ENCODE assay signal across 20 cellular contexts in the genomic region with DNA sequence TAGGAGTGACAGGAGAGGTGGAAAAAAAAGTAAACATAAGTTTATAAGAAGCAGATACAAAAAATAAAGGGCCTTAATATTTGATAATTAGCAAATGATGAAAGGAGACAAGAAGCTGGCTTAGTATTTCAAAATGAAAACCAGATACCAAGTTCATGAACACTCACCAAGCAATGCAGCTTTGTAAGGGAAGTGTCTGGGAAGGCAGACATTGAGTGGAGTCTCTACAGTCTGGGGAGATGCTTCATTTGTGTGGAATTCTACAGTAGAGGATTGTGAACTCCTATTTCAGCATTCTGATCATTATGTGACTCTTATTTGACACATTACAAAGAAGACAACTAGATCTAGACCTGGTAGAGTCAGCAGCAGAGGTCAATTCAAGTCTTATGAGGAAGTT.
DNase-seq lines count a peak whose midpoint lies in the region; ATAC-seq, FAIRE-seq and TF ChIP-seq lines count a peak whose summit lies in the region.
"Had no signal": no experiment of that assay in that cellular context is flagged by ENCODE, and none has a peak within 500 bp of the region (broad histone marks: within the 10 kb centered on the region; RNA-seq: fewer than 3 reads in every experiment).

No MANE protein-coding gene starts in this region.

- no peak overlapping the region for H3K4me3 Mint-ChIP-seq in HFFc6
- H3K4me3 Mint-ChIP-seq in astrocyte (ENCODE audit: unreplicated experiment): no peak overlapping the region
- H3K4me3 Mint-ChIP-seq: B cell; CD4-positive, CD25-positive, alpha-beta regulatory T cell; CD8-positive, alpha-beta T cell had no signal

- H3K36me3 Mint-ChIP-seq in HFFc6 (ENCODE audit: low read depth): no peaks in the 10 kb centered on the region
- no peaks in the 10 kb centered on the region for H3K36me3 Mint-ChIP-seq in astrocyte (ENCODE audit: low read depth, unreplicated experiment)
- H3K36me3 Mint-ChIP-seq: CD4-positive, CD25-positive, alpha-beta regulatory T cell; CD8-positive, alpha-beta T cell had no signal

- no peak overlapping the region for H3K9ac ChIP-seq in astrocyte (ENCODE audit: low read length)
- H3K9ac ChIP-seq: BLaER1 had no signal

- H3K27ac ChIP-seq in astrocyte (ENCODE audit: low read depth, low read length): no peak overlapping the region
- H3K27ac ChIP-seq: BLaER1, C4-2B had no signal

- no peaks in the 10 kb centered on the region for H4K20me1 ChIP-seq in astrocyte (ENCODE audit: insufficient read depth, low read length)
- H4K20me1 ChIP-seq: BLaER1 had no signal

- H3K27ac Mint-ChIP-seq in HFFc6: peak overlapping the region; percentile 14; the same call in 1 of the 2 replicates
- H3K27ac Mint-ChIP-seq in astrocyte (ENCODE audit: unreplicated experiment): peak overlapping the region; percentile 88
- H3K27ac Mint-ChIP-seq: B cell; CD4-positive, CD25-positive, alpha-beta regulatory T cell; CD8-positive, alpha-beta T cell had no signal

- TF ChIP-seq CTCF in HFFc6 (IDR thresholded peaks at IDR 0.05) (no peak), astrocyte (IDR thresholded peaks at IDR 0.05; ENCODE audit: insufficient read depth, low read depth, low read length) (no peak)

- H2AFZ ChIP-seq in astrocyte (ENCODE audit: low read depth, low read length): no peak overlapping the region

- no peaks in the 10 kb centered on the region for H3K27me3 ChIP-seq in astrocyte (ENCODE audit: insufficient read depth, low read length)
- H3K27me3 ChIP-seq: BLaER1 had no signal

- no peaks in the 10 kb centered on the region for H3K4me1 ChIP-seq in astrocyte (ENCODE audit: insufficient read depth, low read length)
- H3K4me1 ChIP-seq: BLaER1, Caco-2 had no signal

- H3K79me2 ChIP-seq in astrocyte (ENCODE audit: insufficient read depth, low read length): no peaks in the 10 kb centered on the region

- H3K4me3 ChIP-seq in astrocyte (ENCODE audit: insufficient read depth, low read depth, low read length): no peak overlapping the region
- H3K4me3 ChIP-seq: BLaER1 had no signal

- FAIRE-seq in astrocyte (lab: Jason Lieb, UNC): no peak
- FAIRE-seq: H1 had no signal

- no peak for ATAC-seq in esophagus mucosa
- ATAC-seq in GM18519 (IDR thresholded peaks at IDR 0.05; ENCODE audit: low FRiP score, unreplicated experiment): no peak
- ATAC-seq: CD8-positive, alpha-beta T cell had no signal

- H3K27me3 Mint-ChIP-seq in HFFc6 (ENCODE audit: insufficient read depth): no peaks in the 10 kb centered on the region; the same call in 1 of the 2 replicates
- no peaks in the 10 kb centered on the region for H3K27me3 Mint-ChIP-seq in astrocyte (ENCODE audit: low read depth, unreplicated experiment)
- H3K27me3 Mint-ChIP-seq: B cell; CD4-positive, CD25-positive, alpha-beta regulatory T cell had no signal

- DNase-seq in ELR (ENCODE audit: low read depth): peak; percentile 33
- DNase-seq in HFFc6: peak; percentile 45
- no peak for DNase-seq in astrocyte (ENCODE audit: low read depth)
- DNase-seq in T-helper 9 cell: no peak
- no peak for DNase-seq in NCI-H2171 treated with DMSO at 0.1 percent for 48 hours (lab: John Stamatoyannopoulos, UW)
- DNase-seq: Caco-2; CD4-positive, CD25-positive, alpha-beta regulatory T cell; CD8-positive, alpha-beta T cell; DMS 273 treated with DMSO at 0.1 percent for 48 hours; DMS79; EL; GF-D8; H7; HCEC 1CT had no signal

- no peaks in the 10 kb centered on the region for H3K9me3 ChIP-seq in astrocyte (ENCODE audit: insufficient read depth, low read depth, low read length)
- H3K9me3 ChIP-seq: BLaER1, Caco-2 had no signal

- H3K9me3 Mint-ChIP-seq in HFFc6 (no peaks in the 10 kb centered on the region), astrocyte (ENCODE audit: unreplicated experiment) (no peaks in the 10 kb centered on the region)

- H3K4me1 Mint-ChIP-seq in HFFc6 (ENCODE audit: low read depth): peaks cover 10% of the 10 kb centered on the region; the same call in 1 of the 2 replicates
- H3K4me1 Mint-ChIP-seq in astrocyte (ENCODE audit: low read depth, unreplicated experiment): peaks cover 15% of the 10 kb centered on the region
- H3K4me1 Mint-ChIP-seq: B cell; CD4-positive, CD25-positive, alpha-beta regulatory T cell had no signal

- H3K36me3 ChIP-seq in astrocyte (ENCODE audit: insufficient read depth, low read length): no peaks in the 10 kb centered on the region
- H3K36me3 ChIP-seq: BLaER1 had no signal

- H3K4me2 ChIP-seq in astrocyte (ENCODE audit: low read length): no peak overlapping the region
- H3K4me2 ChIP-seq: BLaER1 had no signal

Comparison
In these comparisons a context has a peak if more than half of its experiments do, and no peak if none do; other contexts are left out.
1. DNase-seq: peak in ELR (single experiment) and HFFc6 (single experiment); none in astrocyte (single experiment), T-helper 9 cell (single experiment) and NCI-H2171 treated with DMSO at 0.1 percent for 48 hours (single experiment).